In the genomic region with DNA sequence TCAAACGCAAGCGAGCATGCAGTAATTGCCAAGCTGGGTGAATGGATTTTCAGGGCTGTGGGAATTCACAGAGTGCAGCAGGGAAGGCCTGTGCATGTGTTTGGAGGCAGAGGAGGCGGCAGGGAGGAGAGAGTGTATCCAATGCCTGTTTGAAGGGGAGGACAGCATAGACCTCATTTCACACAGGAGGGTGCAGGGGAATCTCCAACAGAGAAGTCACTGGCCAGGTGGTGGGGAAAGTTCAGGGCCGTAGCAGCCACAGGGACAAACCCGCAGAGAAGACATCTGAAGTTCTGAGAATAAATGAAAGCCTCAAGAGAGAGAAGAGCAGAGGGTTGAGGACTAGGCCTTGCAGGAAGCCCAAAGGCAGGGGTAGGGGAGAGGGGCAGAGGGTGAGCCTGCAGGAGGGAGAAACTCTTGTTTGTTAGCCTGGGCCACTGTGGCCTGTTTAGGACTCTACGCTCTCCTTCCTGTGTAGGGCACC, we compare ENCODE assay signal across 10 cellular contexts. TPM values are rescaled to one million over a fixed set of nuclear protein-coding genes. Genes with fewer than 3 reads are reported as not detected.
DNase-seq lines count a peak whose midpoint lies in the region; ATAC-seq and TF ChIP-seq lines count a peak whose summit lies in the region.
"Had no signal": no experiment of that assay in that cellular context is flagged by ENCODE, and none has a peak within 500 bp of the region (broad histone marks: within the 10 kb centered on the region; RNA-seq: fewer than 3 reads in every experiment).

No MANE protein-coding gene starts in this region.

- DNase-seq in CD8-positive, alpha-beta T cell = no peak
- peak; percentile 30 for DNase-seq in NAMALWA (ENCODE audit: low spot score)
- peak; percentile 58 for DNase-seq in left kidney (ENCODE audit: low read depth, low spot score)
- no peak for DNase-seq in NCI-H774 (lab: John Stamatoyannopoulos, UW)
- no peak for DNase-seq in MV-4-11 (lab: John Stamatoyannopoulos, UW)
- DNase-seq in D341Med (ENCODE audit: low spot score) = no peak
- DNase-seq: NCI-H1930 had no signal

- H3K27me3 Mint-ChIP-seq in CD8-positive, alpha-beta T cell (ENCODE audit: low read depth) = no peaks in the 10 kb centered on the region

- no peaks in the 10 kb centered on the region for H3K27me3 ChIP-seq in CD8-positive, alpha-beta T cell (ENCODE audit: insufficient read depth, low read length)

- no peaks in the 10 kb centered on the region for H3K9me3 Mint-ChIP-seq in CD8-positive, alpha-beta T cell

- H3K4me3 ChIP-seq in CD8-positive, alpha-beta T cell (ENCODE audit: low read depth, low read length) = no peak overlapping the region
- H3K4me3 ChIP-seq: skin epidermis had no signal

- H3K36me3 Mint-ChIP-seq in CD8-positive, alpha-beta T cell = no peaks in the 10 kb centered on the region

- H3K4me1 Mint-ChIP-seq in CD8-positive, alpha-beta T cell (ENCODE audit: low read depth) = peaks cover 35% of the 10 kb centered on the region

- TF ChIP-seq CTCF in CD8-positive, alpha-beta T cell (IDR thresholded peaks at IDR 0.05) = no peak

- no peak overlapping the region for H3K4me3 Mint-ChIP-seq in CD8-positive, alpha-beta T cell

- H3K4me1 ChIP-seq in CD8-positive, alpha-beta T cell (ENCODE audit: insufficient read depth, low read length) = peaks cover 24% of the 10 kb centered on the region

- intact Hi-C loops in CD8-positive, alpha-beta T cell (cut with DNase I, micrococcal nuclease) = no loop called here

- H3K27ac Mint-ChIP-seq in CD8-positive, alpha-beta T cell = peak overlapping the region; percentile 85

- H3K9me3 ChIP-seq in CD8-positive, alpha-beta T cell (ENCODE audit: low read length) = no peaks in the 10 kb centered on the region

- no peaks in the 10 kb centered on the region for H3K36me3 ChIP-seq in CD8-positive, alpha-beta T cell (ENCODE audit: insufficient read depth, low read length)

- CTCF ChIA-PET in CD8-positive, alpha-beta T cell (lab: Charles Lee) = interaction anchor here (1.6 kb wide), 1 partner anchor 68 kb away, joined by 3 read pairs; no protein-coding TSS in a partner anchor

- no peak for ATAC-seq in CD8-positive, alpha-beta T cell
- peak; percentile 48 for ATAC-seq in GM19455 (IDR thresholded peaks at IDR 0.05; ENCODE audit: unreplicated experiment)
- ATAC-seq in GM21717 (IDR thresholded peaks at IDR 0.05; ENCODE audit: unreplicated experiment) = no peak

- H3K27ac ChIP-seq in CD8-positive, alpha-beta T cell (ENCODE audit: low read depth, low read length) = no peak overlapping the region
- H3K27ac ChIP-seq: skin epidermis had no signal

- POLR2A ChIA-PET in CD8-positive, alpha-beta T cell (lab: Charles Lee) = no interaction called here

RNA-seq across cellular contexts. Expression of a gene that starts 19.2 kb away (rescaled TPM):
- total RNA-seq in CD8-positive, alpha-beta T cell = 100 to 1,000 TPM; 412 to 431 TPM

RNA-seq across cellular contexts. Expression of a gene that starts 43.2 kb away (rescaled TPM):
- under 1 TPM in 1 of 2 experiments, not detected in 1; 0.62 TPM for total RNA-seq in CD8-positive, alpha-beta T cell

Comparison
In these comparisons a context has a peak if more than half of its experiments do, and no peak if none do; other contexts are left out.
1. DNase-seq: peak in NAMALWA (single experiment) and left kidney (single experiment); none in CD8-positive, alpha-beta T cell (0 of 7), NCI-H774 (single experiment), MV-4-11 (single experiment) and D341Med (single experiment).